ENCODE assay signal across 10 cellular contexts in genomic region chr3:179438836-179439235, GRCh38. TPM values are rescaled to one million over a fixed set of nuclear protein-coding genes. Genes with fewer than 3 reads are reported as not detected.
DNase-seq lines count a peak whose midpoint lies in the region; ATAC-seq and TF ChIP-seq lines count a peak whose summit lies in the region.
"Had no signal": no experiment of that assay in that cellular context is flagged by ENCODE, and none has a peak within 500 bp of the region (broad histone marks: within the 10 kb centered on the region; RNA-seq: fewer than 3 reads in every experiment).

No MANE protein-coding gene starts in this region.

- CTCF ChIA-PET in PC-3 (lab: Charles Lee), result no interaction called here

- no peak overlapping the region for H3K9ac ChIP-seq in PC-3 (ENCODE audit: low read length)

- POLR2A ChIA-PET in PC-3 (lab: Charles Lee; ENCODE audit: unreplicated experiment), result no interaction called here

- no peaks in the 10 kb centered on the region for H3K79me2 ChIP-seq in PC-3 (ENCODE audit: low read length)

- H3K9me3 ChIP-seq in PC-3 (ENCODE audit: low read length), result no peaks in the 10 kb centered on the region
- no peaks in the 10 kb centered on the region for H3K9me3 ChIP-seq in body of pancreas
- H3K9me3 ChIP-seq in left lung, result no peaks in the 10 kb centered on the region
- H3K9me3 ChIP-seq: transverse colon had no signal

- WGBS in body of pancreas, 2 donors, result 48 to 62% methylated on average over 5 of the region's 5 CpGs
- WGBS in lower leg skin, 2 donors, result 47 to 48% methylated on average over 5 of the region's 5 CpGs

- intact Hi-C loops in PC-3 (cut with micrococcal nuclease) (no loop called here), body of pancreas (cut with DNase I) (no loop called here), left lung (cut with DNase I) (no loop called here), lower leg skin (cut with DNase I; ENCODE audit: low total_unique reads) (no loop called here)

- H3K36me3 ChIP-seq in PC-3 (ENCODE audit: low read depth, low read length), result no peaks in the 10 kb centered on the region
- H3K36me3 ChIP-seq in body of pancreas (replicated peaks in 1 of 2; ENCODE audit: insufficient read depth in 1 of 2, low read depth in 2 of 2), result no peaks in the 10 kb centered on the region
- H3K36me3 ChIP-seq in left lung, result no peaks in the 10 kb centered on the region
- H3K36me3 ChIP-seq: transverse colon had no signal

- H3K9me2 ChIP-seq in PC-3 (replicated peaks; ENCODE audit: low read length), result no peaks in the 10 kb centered on the region

- TF ChIP-seq CTCF in fibroblast of villous mesenchyme (IDR thresholded peaks at IDR 0.05; ENCODE audit: insufficient read depth, low read depth, low read length) (no peak), PC-3 (conservative IDR thresholded peaks at IDR 0.05; ENCODE audit: low read depth, low read length) (no peak), body of pancreas (IDR thresholded peaks at IDR 0.05) (no peak), left lung (IDR thresholded peaks at IDR 0.05) (no peak), lower leg skin (IDR thresholded peaks at IDR 0.05) (no peak)

- no peak overlapping the region for H2AFZ ChIP-seq in PC-3 (ENCODE audit: low read length)

- H3K4me1 ChIP-seq in PC-3 (ENCODE audit: insufficient read depth, low read length) (no peaks in the 10 kb centered on the region), body of pancreas (no peaks in the 10 kb centered on the region), left lung (peaks cover 0 to 47% of the 10 kb centered on the region in 2 donors)

- DNase-seq in fibroblast of villous mesenchyme (ENCODE audit: low read depth) (peak; percentile 10), PC-3 (no peak), body of pancreas (no peak), left lung (no peak), lower leg skin (ENCODE audit: low spot score in 2 of 2) (no peak)
- DNase-seq: transverse colon had no signal

- H4K20me1 ChIP-seq in PC-3 (ENCODE audit: low read length), result no peaks in the 10 kb centered on the region

- BruUV-seq in PC-3 (replicated peaks; lab: Mats Ljungman, UMichigan), result no TSS peak

- TF ChIP-seq POLR2A in body of pancreas (IDR thresholded peaks at IDR 0.05) (no peak), lower leg skin (IDR thresholded peaks at IDR 0.05) (no peak)

- H3K27me3 ChIP-seq in PC-3 (ENCODE audit: low read length) (no peaks in the 10 kb centered on the region), body of pancreas (no peaks in the 10 kb centered on the region), left lung (no peaks in the 10 kb centered on the region)
- H3K27me3 ChIP-seq: transverse colon had no signal

- H3K4me3 ChIP-seq in fibroblast of villous mesenchyme (ENCODE audit: low read depth, low read length) (no peak overlapping the region), PC-3 (ENCODE audit: low read length) (no peak overlapping the region), body of pancreas (no peak overlapping the region), left lung (no peak overlapping the region), lower leg skin (ENCODE audit: low read depth, poor library complexity, severe bottlenecking) (no peak overlapping the region)
- H3K4me3 ChIP-seq: lung, transverse colon had no signal

- peak; percentile 72 for ATAC-seq in GM18520 (IDR thresholded peaks at IDR 0.05; ENCODE audit: unreplicated experiment)
- peak; percentile 95 for ATAC-seq in GM21576 (IDR thresholded peaks at IDR 0.05; ENCODE audit: unreplicated experiment)
- peak; percentile 81 for ATAC-seq in HG03354 (IDR thresholded peaks at IDR 0.05; ENCODE audit: poor library complexity, severe bottlenecking, unreplicated experiment)
- no peak for ATAC-seq in PC-3
- no peak for ATAC-seq in body of pancreas
- no peak for ATAC-seq in left lung

- H3K27ac ChIP-seq in PC-3 (ENCODE audit: low read length) (no peak overlapping the region), body of pancreas (no peak overlapping the region), left lung (peak overlapping the region in 1 of 2 donors; percentile 55)
- H3K27ac ChIP-seq: transverse colon had no signal

- no peak overlapping the region for H3K4me2 ChIP-seq in PC-3 (ENCODE audit: low read length)

- no peaks in the 10 kb centered on the region for H3F3A ChIP-seq in PC-3 (ENCODE audit: low read length, unreplicated experiment)

RNA-seq across cellular contexts. Expression of gene GNB4, which starts 12.4 kb away (rescaled TPM):
- total RNA-seq in fibroblast of villous mesenchyme (71.5 and 87.2 TPM in 2 replicates), PC-3 (2014; rRNA removed) (5.2 and 6.3 TPM in 2 replicates), body of pancreas (10 to 100 TPM in 1 of 2 donors, 1 to 10 TPM in 1; 7.3 to 20.4 TPM), left lung (10 to 100 TPM; 40.1 to 53.0 TPM), lower leg skin (10 to 100 TPM; 63.9 to 91.8 (median 85.8) TPM)

Comparison
In these comparisons a context has a peak if more than half of its experiments do, and no peak if none do; other contexts are left out.
1. ATAC-seq: peak in GM18520 (single experiment), GM21576 (single experiment) and HG03354 (single experiment); none in PC-3 (single experiment), body of pancreas (single experiment) and left lung (single experiment).